16 cellular contexts compared by ENCODE assay signal in genomic region chr4:83569429-83569828, GRCh38. TPM values are rescaled to one million over a fixed set of nuclear protein-coding genes. Genes with fewer than 3 reads are reported as not detected.
"Had no signal": no experiment of that assay in that cellular context is flagged by ENCODE, and none has a peak within 500 bp of the region (broad histone marks: within the 10 kb centered on the region; RNA-seq: fewer than 3 reads in every experiment).

No MANE protein-coding gene starts in this region.

- H3K4me1 Mint-ChIP-seq: activated CD4-positive, alpha-beta memory T cell treated with anti-CD3 and anti-CD28 coated beads, Interleukin-2, amount 10 ng/mL, durations not matched to agents 7 days and 5 days; neural crest cell had no signal

- H3K27ac ChIP-seq: stomach, testis had no signal

- H3K27ac Mint-ChIP-seq: activated CD4-positive, alpha-beta memory T cell treated with anti-CD3 and anti-CD28 coated beads, Interleukin-2, amount 10 ng/mL, durations not matched to agents 7 days and 5 days; activated CD4-positive, alpha-beta T cell treated with anti-CD3 and anti-CD28 coated beads for 36 hours; activated naive CD8-positive, alpha-beta T cell; T-helper 1 cell treated with Interleukin-12 subunit alpha and Interleukin-12 subunit beta and Interleukin-4 antibody, amounts not matched to agents 30 μg/mL and 1 μg/mL, for 36 hours had no signal

- H3K36me3 ChIP-seq: stomach had no signal

- H3K9me3 ChIP-seq: heart right ventricle, stomach, testis had no signal

- H3K4me3 Mint-ChIP-seq: activated CD4-positive, alpha-beta memory T cell treated with anti-CD3 and anti-CD28 coated beads, Interleukin-2, amount 10 ng/mL, durations not matched to agents 7 days and 5 days; activated CD4-positive, alpha-beta T cell treated with anti-CD3 and anti-CD28 coated beads for 36 hours; activated naive CD8-positive, alpha-beta T cell; neural crest cell; T-helper 1 cell treated with Interleukin-12 subunit alpha and Interleukin-12 subunit beta and Interleukin-4 antibody, amounts not matched to agents 30 μg/mL and 1 μg/mL, for 36 hours had no signal

- H3K4me1 ChIP-seq: testis had no signal

- H3K27me3 ChIP-seq: heart right ventricle, stomach, testis had no signal

- H3K4me3 ChIP-seq: stomach, testis had no signal

- DNase-seq: activated CD4-positive, alpha-beta memory T cell treated with anti-CD3 and anti-CD28 coated beads, Interleukin-2, amount 10 ng/mL, durations not matched to agents 7 days and 5 days; activated CD4-positive, alpha-beta T cell treated with anti-CD3 and anti-CD28 coated beads for 36 hours; activated gamma-delta T cell; activated T-cell treated with anti-CD3 and anti-CD28 coated beads, Interleukin-2, amount 50 U/mL, for 48 hours; amniotic stem cell; caudate nucleus; foreskin melanocyte; heart right ventricle; left cardiac atrium; stimulated activated CD4-positive, alpha-beta T cell treated with anti-CD3 and anti-CD28 coated beads, Interleukin-1b, Interleukin-23, amount 100 ng/mL, for 48 hours; stomach; testis had no signal

- ATAC-seq: activated CD4-positive, alpha-beta T cell treated with anti-CD3 and anti-CD28 coated beads for 36 hours had no signal

- H3K36me3 Mint-ChIP-seq: activated naive CD8-positive, alpha-beta T cell had no signal

- H3K27me3 Mint-ChIP-seq: activated CD4-positive, alpha-beta memory T cell treated with anti-CD3 and anti-CD28 coated beads, Interleukin-2, amount 10 ng/mL, durations not matched to agents 7 days and 5 days; activated CD4-positive, alpha-beta T cell treated with anti-CD3 and anti-CD28 coated beads for 36 hours; activated naive CD8-positive, alpha-beta T cell had no signal

RNA-seq across cellular contexts. Expression of gene GPAT3, which starts 33.5 kb away (rescaled TPM):
- total RNA-seq: neural crest cell, osteocyte had no signal
